14 cellular contexts compared by ENCODE assay signal in the genomic region with DNA sequence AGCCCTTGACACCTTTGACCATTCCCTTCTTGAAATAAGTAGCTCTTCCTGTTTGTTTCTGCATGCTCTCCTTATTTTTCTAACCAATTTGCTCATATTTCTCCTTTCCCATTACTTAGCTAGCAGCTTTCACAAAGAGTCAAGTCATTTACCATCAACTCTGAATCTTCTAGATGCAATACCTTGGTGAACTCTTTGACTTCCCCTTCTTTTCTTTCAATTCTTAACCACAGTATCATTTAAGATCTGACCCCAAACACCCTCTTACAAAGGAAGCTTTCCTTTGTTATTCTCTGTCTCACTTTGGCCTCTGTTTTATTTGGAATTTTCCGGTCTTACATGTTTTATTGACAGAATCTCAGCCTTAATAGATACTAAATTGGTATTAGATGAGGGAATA.
"Had no signal": no experiment of that assay in that cellular context is flagged by ENCODE, and none has a peak within 500 bp of the region (broad histone marks: within the 10 kb centered on the region; RNA-seq: fewer than 3 reads in every experiment).

No MANE protein-coding gene starts in this region.

- FAIRE-seq: islet of Langerhans had no signal

- H3K4me1 ChIP-seq: sigmoid colon had no signal

- ATAC-seq: gastrocnemius medialis, heart right ventricle, left lobe of liver, natural killer cell had no signal

- H3K27me3 ChIP-seq: gastrocnemius medialis, heart right ventricle, sigmoid colon had no signal

- H3K27ac ChIP-seq: coronary artery, heart right ventricle, sigmoid colon had no signal

- H3K4me3 ChIP-seq: coronary artery, gastrocnemius medialis, heart right ventricle, sigmoid colon had no signal

- H3K9me3 ChIP-seq: gastrocnemius medialis, heart right ventricle, sigmoid colon had no signal

- DNase-seq: activated B cell treated with CpG ODN at 0.5 μM for 24 hours; activated CD4-positive, alpha-beta T cell treated with anti-CD3 and anti-CD28 coated beads, Interleukin-2, amount 50 U/mL, for 1 hour; activated naive CD4-positive, alpha-beta T cell treated with anti-CD3 and anti-CD28 coated beads, Interleukin-2, amount 10 ng/mL, durations not matched to agents 7 days and 5 days; activated T-cell treated with anti-CD3 and anti-CD28 coated beads for 4 hours; central memory CD4-positive, alpha-beta T cell; effector CD8-positive, alpha-beta T cell; gastrocnemius medialis; heart right ventricle; natural killer cell; sigmoid colon; stimulated activated naive CD4-positive, alpha-beta T cell treated with Interleukin-2 at 50 U/mL for 16 hours had no signal
